8 cellular contexts compared by ENCODE assay signal in genomic region chr17:17972952-17973254, GRCh38. TPM values are rescaled to one million over a fixed set of nuclear protein-coding genes. Genes with fewer than 3 reads are reported as not detected.
DNase-seq lines count a peak whose midpoint lies in the region; ATAC-seq and TF ChIP-seq lines count a peak whose summit lies in the region.

No MANE protein-coding gene starts in this region.

- H2BK120ac ChIP-seq in trophoblast cell (ENCODE audit: insufficient read depth, low read length, poor library complexity): no peak overlapping the region

- H4K12ac ChIP-seq in trophoblast cell (ENCODE audit: low read depth, low read length): no peak overlapping the region

- H3K9ac ChIP-seq in DND-41 (ENCODE audit: low read depth, low read length): peak overlapping the region; percentile 30
- H3K9ac ChIP-seq in trophoblast cell (ENCODE audit: low read length): no peak overlapping the region

- H3K79me2 ChIP-seq in DND-41 (ENCODE audit: insufficient read depth, low read length) (peaks cover 16% of the 10 kb centered on the region), trophoblast cell (ENCODE audit: control insufficient read depth, insufficient read depth, low read length, poor library complexity) (peaks cover 7% of the 10 kb centered on the region)

- TF ChIP-seq CTCF in DND-41 (IDR thresholded peaks at IDR 0.05; ENCODE audit: borderline replicate concordance, extremely low read depth, low read length, poor library complexity, severe bottlenecking) (no peak), Panc1 (IDR thresholded peaks at IDR 0.05) (no peak)

- no peak overlapping the region for H3K4ac ChIP-seq in trophoblast cell (ENCODE audit: low read depth, low read length)

- no peak overlapping the region for H4K91ac ChIP-seq in trophoblast cell (ENCODE audit: low read depth, low read length)

- no peak overlapping the region for H4K8ac ChIP-seq in trophoblast cell (ENCODE audit: low read depth, low read length)

- H3K4me1 ChIP-seq in DND-41 (ENCODE audit: insufficient read depth, low read length) (peaks cover 26% of the 10 kb centered on the region), Panc1 (ENCODE audit: control insufficient read depth, insufficient read depth, low read length) (peaks cover 18% of the 10 kb centered on the region), esophagus (ENCODE audit: control insufficient read depth in 2 of 2, insufficient read depth in 2 of 2, low read length in 1 of 2) (peaks cover 3 to 5% of the 10 kb centered on the region in 2 donors), trophoblast cell (ENCODE audit: control insufficient read depth in 1 of 2, insufficient read depth in 2 of 2, low read length in 2 of 2) (peaks cover 8 to 9% of the 10 kb centered on the region in 2 experiments)

- H3K23ac ChIP-seq in trophoblast cell (ENCODE audit: low read length): no peak overlapping the region

- no peak overlapping the region for H2AK5ac ChIP-seq in trophoblast cell (ENCODE audit: low read length)

- CTCF ChIA-PET in Panc1 (lab: Charles Lee): interaction anchor here (0.6 kb wide), 1 partner anchor 87 kb away, joined by 6 read pairs; no protein-coding TSS in a partner anchor

- in situ Hi-C loops in Panc1 (cut with HindIII; ENCODE audit: low pct_unique_long_range_greater_than_20kb, low sequenced_read_pairs): no loop called here

- H2BK12ac ChIP-seq in trophoblast cell (ENCODE audit: low read length): no peak overlapping the region

- H3K4me3 ChIP-seq in DND-41 (ENCODE audit: low read depth in 1 of 2, low read length in 2 of 2): peak overlapping the region; percentile 24 to 74; a peak in 3 of 4 replicates
- H3K4me3 ChIP-seq in Panc1 (ENCODE audit: low read depth in 2 of 2, low read length in 2 of 2): peak overlapping the region; percentile 67 to 75
- H3K4me3 ChIP-seq in esophagus (ENCODE audit: low read depth in 1 of 2, low read length in 2 of 2): peak overlapping the region; percentile 52 to 56
- peak overlapping the region; percentile 67 for H3K4me3 ChIP-seq in trophoblast cell (ENCODE audit: low read depth, low read length)

- POLR2A ChIA-PET in Panc1 (lab: Charles Lee): interaction anchor here (0.6 to 1.6 kb wide), 5 partner anchors 17 to 155 kb away, joined by 3 to 8 read pairs (median 3); no protein-coding TSS in a partner anchor

- H3K79me1 ChIP-seq in trophoblast cell (ENCODE audit: low read length): peaks cover 4% of the 10 kb centered on the region

- no peaks in the 10 kb centered on the region for H3K9me3 ChIP-seq in DND-41 (ENCODE audit: insufficient read depth, low read length, severe bottlenecking)
- no peaks in the 10 kb centered on the region for H3K9me3 ChIP-seq in Panc1 (ENCODE audit: control insufficient read depth, insufficient read depth, low read depth, low read length)
- no peaks in the 10 kb centered on the region for H3K9me3 ChIP-seq in esophagus (ENCODE audit: control insufficient read depth in 2 of 2, insufficient read depth in 1 of 2, low read depth in 1 of 2, low read length in 1 of 2)
- H3K9me3 ChIP-seq in trophoblast cell (ENCODE audit: insufficient read depth, low read depth, low read length): no peaks in the 10 kb centered on the region

- H3K14ac ChIP-seq in trophoblast cell (ENCODE audit: low read length): no peak overlapping the region

- no TSS peak for BruUV-seq in Panc1 (replicated peaks; lab: Mats Ljungman, UMichigan)

- H2BK5ac ChIP-seq in trophoblast cell (ENCODE audit: low read depth, low read length, poor library complexity): no peak overlapping the region

- DNase-seq in DND-41 (no peak), Panc1 (ENCODE audit: low read depth, low spot score) (no peak), trophoblast cell (no peak), iPS-NIHi11 (ENCODE audit: low spot score) (no peak), ecto neural progenitor cell (ENCODE audit: low spot score) (no peak)

- WGBS in esophagus, 2 donors: 3 to 4% methylated on average over 13 of the region's 13 CpGs
- WGBS in trophoblast cell (ENCODE audit: extremely low coverage, insufficient coverage, insufficient read length): no CpG with 5 or more reads among the region's 13 CpGs

- H3K4me2 ChIP-seq in DND-41 (ENCODE audit: insufficient read depth, low read length) (peak overlapping the region; percentile 87), trophoblast cell (ENCODE audit: low read length) (peak overlapping the region; percentile 80)

- peak overlapping the region; percentile 73 for H2AFZ ChIP-seq in DND-41 (ENCODE audit: low read depth, low read length)
- peak overlapping the region; percentile 46 for H2AFZ ChIP-seq in trophoblast cell (ENCODE audit: insufficient read depth, low read length, poor library complexity)

- H4K20me1 ChIP-seq in DND-41 (ENCODE audit: insufficient read depth, low read length): peaks cover 7% of the 10 kb centered on the region; the same call in 1 of the 2 replicates

- H3K36me3 ChIP-seq in DND-41 (ENCODE audit: insufficient read depth, low read length): no peaks in the 10 kb centered on the region
- no peaks in the 10 kb centered on the region; the same call in 1 of the 2 replicates for H3K36me3 ChIP-seq in Panc1 (ENCODE audit: control insufficient read depth, insufficient read depth, low read length)
- H3K36me3 ChIP-seq in esophagus (ENCODE audit: control insufficient read depth in 2 of 2, insufficient read depth in 2 of 2, low read length in 1 of 2): no peaks in the 10 kb centered on the region
- H3K36me3 ChIP-seq in trophoblast cell (ENCODE audit: control insufficient read depth in 1 of 2, insufficient read depth in 2 of 2, low read length in 2 of 2): no peaks in the 10 kb centered on the region

- intact Hi-C loops in Panc1 (cut with micrococcal nuclease; ENCODE audit: unreplicated experiment): no loop called here

- no peak overlapping the region for H3K18ac ChIP-seq in trophoblast cell (ENCODE audit: low read length)

- H3K27me3 ChIP-seq in DND-41 (ENCODE audit: insufficient read depth, low read length, poor library complexity) (no peaks in the 10 kb centered on the region), Panc1 (ENCODE audit: control insufficient read depth, insufficient read depth, low read length) (no peaks in the 10 kb centered on the region), esophagus (ENCODE audit: control insufficient read depth in 1 of 2, insufficient read depth in 2 of 2, low read length in 2 of 2) (no peaks in the 10 kb centered on the region), trophoblast cell (ENCODE audit: insufficient read depth, low read length) (no peaks in the 10 kb centered on the region)

- ATAC-seq in DND-41 (ENCODE audit: insufficient read depth, low read depth) (no peak), Panc1 (peak; percentile 1; the same call in 1 of the 2 replicates), HG03378 (IDR thresholded peaks at IDR 0.05; ENCODE audit: unreplicated experiment) (no peak), GM21825 (IDR thresholded peaks at IDR 0.05; ENCODE audit: unreplicated experiment) (no peak)

- H3K27ac ChIP-seq in DND-41 (ENCODE audit: low read length) (no peak overlapping the region), Panc1 (ENCODE audit: low read length) (peak overlapping the region; percentile 69), esophagus (ENCODE audit: low read depth in 2 of 2, low read length in 1 of 2) (peak overlapping the region in 1 of 2 donors; percentile 71), trophoblast cell (ENCODE audit: low read depth, low read length) (no peak overlapping the region)

RNA-seq across cellular contexts. Expression of gene DRC3, which starts 0.2 kb away (rescaled TPM):
- total RNA-seq in Panc1 (2021; ENCODE audit: unreplicated experiment): 3.6 TPM
- 3.7 TPM for polyA plus RNA-seq in Panc1 (2012; ENCODE audit: insufficient read length)
- polyA plus RNA-seq in esophagus: 1 to 10 TPM in 1 of 2 donors, under 1 TPM in 1; 0.72 to 1.4 TPM
- polyA plus RNA-seq in trophoblast cell (2013): 0.39 and 0.47 TPM in 2 replicates

RNA-seq across cellular contexts. Expression of gene TOM1L2, which starts 0.7 kb away (rescaled TPM):
- total RNA-seq in Panc1 (2021; ENCODE audit: unreplicated experiment): 45.2 TPM
- polyA plus RNA-seq in Panc1 (2012; ENCODE audit: insufficient read length): 39.0 TPM
- polyA plus RNA-seq in esophagus: 10 to 100 TPM; 49.9 to 83.2 TPM
- polyA plus RNA-seq in trophoblast cell (2013): 76.2 and 80.2 TPM in 2 replicates
